In genomic region chr2:36356199-36356989, GRCh38 we compare ENCODE assay signal across 8 cellular contexts. TPM values are rescaled to one million over a fixed set of nuclear protein-coding genes. Genes with fewer than 3 reads are reported as not detected.
DNase-seq lines count a peak whose midpoint lies in the region; ATAC-seq, FAIRE-seq and TF ChIP-seq lines count a peak whose summit lies in the region.

No MANE protein-coding gene starts in this region.

- FAIRE-seq in bronchial epithelial cell (lab: Jason Lieb, UNC) = no peak

- H3K36me3 ChIP-seq in bronchial epithelial cell (ENCODE audit: control insufficient read depth, insufficient read depth, low read length) = no peaks in the 10 kb centered on the region

- H3K4me3 ChIP-seq in bronchial epithelial cell (ENCODE audit: low read depth, low read length) = peak overlapping the region; percentile 69

- ATAC-seq in HG02981 (IDR thresholded peaks at IDR 0.05; ENCODE audit: unreplicated experiment) (peak; percentile 16), left lobe of liver (peak; percentile 17)

- DNase-seq in activated CD4-positive, alpha-beta T cell treated with anti-CD3 and anti-CD28 coated beads for 1 hour = peak; percentile 15
- no peak for DNase-seq in activated CD4-positive, alpha-beta T cell treated with anti-CD3 and anti-CD28 coated beads, Interleukin-2, amount 50 U/mL, for 1 hour
- peak; percentile 65 for DNase-seq in SW480 (ENCODE audit: low spot score)
- no peak for DNase-seq in bronchial epithelial cell (ENCODE audit: low read depth)
- DNase-seq in left lobe of liver (ENCODE audit: low spot score) = peak; percentile 47
- DNase-seq in stimulated activated CD4-positive, alpha-beta T cell treated with anti-CD3 and anti-CD28 coated beads, Interleukin-4, amount 100 ng/mL, for 48 hours (ENCODE audit: low read depth in 2 of 2) = peak; percentile 19 to 24
- no peak for DNase-seq in cortex of kidney (lab: John Stamatoyannopoulos, UW)

- no peaks in the 10 kb centered on the region for H3K27me3 ChIP-seq in bronchial epithelial cell (ENCODE audit: control insufficient read depth, insufficient read depth, low read length)

- no peak for TF ChIP-seq CTCF in bronchial epithelial cell (IDR thresholded peaks at IDR 0.05; ENCODE audit: insufficient read depth, low read length, severe bottlenecking)

RNA-seq across cellular contexts. Expression of gene CRIM1, which starts 0.8 kb away (rescaled TPM):
- total RNA-seq in bronchial epithelial cell (35.3 and 45.7 TPM in 2 replicates), left lobe of liver (7.1 TPM)

Comparison
In these comparisons a context has a peak if more than half of its experiments do, and no peak if none do; other contexts are left out.
1. DNase-seq: peak in activated CD4-positive, alpha-beta T cell treated with anti-CD3 and anti-CD28 coated beads for 1 hour (single experiment), SW480 (single experiment), left lobe of liver (single experiment) and stimulated activated CD4-positive, alpha-beta T cell treated with anti-CD3 and anti-CD28 coated beads, Interleukin-4, amount 100 ng/mL, for 48 hours (2 of 2); none in activated CD4-positive, alpha-beta T cell treated with anti-CD3 and anti-CD28 coated beads, Interleukin-2, amount 50 U/mL, for 1 hour (single experiment), bronchial epithelial cell (single experiment) and cortex of kidney (single experiment).